Comparison of ENCODE assay signal across 15 cellular contexts in the genomic region with DNA sequence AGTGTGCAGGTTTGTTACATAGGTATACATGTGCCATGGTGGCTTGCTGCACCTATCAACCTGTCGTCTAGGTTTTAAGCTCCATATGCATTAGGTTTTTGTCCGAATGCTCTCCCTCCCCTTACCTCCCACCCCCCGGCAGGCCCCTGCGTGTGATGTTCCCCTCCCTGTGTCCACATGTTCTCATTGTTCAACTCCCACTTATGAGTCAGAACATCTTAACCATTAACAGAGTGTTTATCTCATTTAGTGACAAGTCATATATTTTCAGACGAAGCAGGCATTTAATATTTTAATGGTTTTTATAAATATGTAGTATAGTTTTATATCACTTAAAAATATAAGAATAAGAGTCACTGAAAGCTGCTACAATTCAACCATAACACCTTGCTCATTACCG.
"Had no signal": no experiment of that assay in that cellular context is flagged by ENCODE, and none has a peak within 500 bp of the region (broad histone marks: within the 10 kb centered on the region; RNA-seq: fewer than 3 reads in every experiment).

No MANE protein-coding gene starts in this region.

- H3K4me1 ChIP-seq: esophagus squamous epithelium, heart right ventricle, sigmoid colon, stomach, upper lobe of right lung had no signal

- H3K27ac ChIP-seq: brain microvascular endothelial cell, esophagus squamous epithelium, heart right ventricle, neural progenitor cell, ovary, sigmoid colon, stomach, thoracic aorta, upper lobe of right lung had no signal

- DNase-seq: activated naive CD8-positive, alpha-beta T cell treated with anti-CD3 and anti-CD28 coated beads, Interleukin-2, amount 10 ng/mL, durations not matched to agents 7 days and 5 days; anterior cingulate cortex; brain microvascular endothelial cell; effector CD8-positive, alpha-beta T cell; esophagus squamous epithelium; heart right ventricle; naive B cell; ovary; sigmoid colon; stimulated activated CD4-positive, alpha-beta T cell treated with anti-CD3 and anti-CD28 coated beads, Interleukin-1b, Interleukin-23, amount 100 ng/mL, for 48 hours; stomach; T-helper 9 cell; upper lobe of right lung had no signal

- H3K9me3 ChIP-seq: heart right ventricle, ovary, sigmoid colon, stomach, thoracic aorta, upper lobe of right lung had no signal

- H3K4me2 ChIP-seq: neural progenitor cell had no signal

- H3K27me3 ChIP-seq: brain microvascular endothelial cell, esophagus squamous epithelium, neural progenitor cell, ovary, sigmoid colon, stomach, upper lobe of right lung had no signal

- H3K36me3 ChIP-seq: brain microvascular endothelial cell, esophagus squamous epithelium, heart right ventricle, neural progenitor cell, ovary, sigmoid colon, stomach, thoracic aorta, upper lobe of right lung had no signal

- H3K4me3 ChIP-seq: esophagus squamous epithelium, heart right ventricle, neural progenitor cell, ovary, sigmoid colon, stomach, thoracic aorta, upper lobe of right lung had no signal

- H2AFZ ChIP-seq: neural progenitor cell had no signal
